19 cellular contexts compared by ENCODE assay signal in the genomic region with DNA sequence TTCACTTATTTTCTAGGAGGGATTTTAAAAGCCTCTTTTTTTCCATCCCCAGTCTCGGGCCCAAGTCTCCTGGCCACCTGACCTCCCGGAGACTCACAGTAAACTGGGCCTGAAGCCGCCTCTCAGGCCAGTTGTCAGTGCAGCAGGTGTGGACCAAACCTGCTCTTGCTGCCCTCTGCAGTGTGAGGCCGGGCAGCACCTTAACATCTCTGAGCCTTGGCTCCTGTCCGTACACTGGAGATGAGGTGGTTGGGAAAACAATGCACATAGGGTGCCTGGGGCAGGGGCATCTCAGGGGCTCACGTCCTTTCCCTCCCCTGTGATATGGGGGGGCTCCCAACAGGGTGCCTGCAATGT. TPM values are rescaled to one million over a fixed set of nuclear protein-coding genes. Genes with fewer than 3 reads are reported as not detected.
A peak's percentile ranks its signal among the peaks of the same experiment; 100 is the strongest.
DNase-seq lines count a peak whose midpoint lies in the region; ATAC-seq, FAIRE-seq and TF ChIP-seq lines count a peak whose summit lies in the region.
"Had no signal": no experiment of that assay in that cellular context is flagged by ENCODE, and none has a peak within 500 bp of the region (broad histone marks: within the 10 kb centered on the region; RNA-seq: fewer than 3 reads in every experiment).

No MANE protein-coding gene starts in this region.

- H3K27me3 ChIP-seq in HepG2 (ENCODE audit: control insufficient read depth in 1 of 2, insufficient read depth in 2 of 2, low read length in 2 of 2) (peaks cover 10 to 70% of the 10 kb centered on the region in 2 experiments; a peak in 4 of 5 replicates), right lobe of liver (no peaks in the 10 kb centered on the region), H1 (replicated peaks in 1 of 4; ENCODE audit: control insufficient read depth in 3 of 4, extremely low read depth in 1 of 4, insufficient read depth in 3 of 4, low read length in 3 of 4) (no peaks in the 10 kb centered on the region), tibial nerve (no peaks in the 10 kb centered on the region)
- H3K27me3 ChIP-seq: BE2C had no signal

- H4K20me1 ChIP-seq in HepG2 (ENCODE audit: insufficient read depth, low read length) (no peaks in the 10 kb centered on the region), H1 (replicated peaks in 1 of 2; ENCODE audit: control insufficient read depth in 1 of 2, insufficient read depth in 2 of 2, low read length in 2 of 2) (peaks cover 2 to 33% of the 10 kb centered on the region in 2 experiments)

- H2BK5ac ChIP-seq in H1 (ENCODE audit: low read depth, low read length), result 0 out of 2 replicates have a peak overlapping the region, but pooled peaks have one; percentile 30

- no peak overlapping the region for H2BK120ac ChIP-seq in H1 (replicated peaks; ENCODE audit: low read depth, low read length)

- no peaks in the 10 kb centered on the region for H3K23me2 ChIP-seq in H1 (ENCODE audit: low read depth, low read length)

- BruUV-seq in HepG2 (replicated peaks; lab: Mats Ljungman, UMichigan), result no TSS peak

- H3K14ac ChIP-seq in H1 (ENCODE audit: insufficient read length), result no peak overlapping the region

- H2AFZ ChIP-seq in HepG2 (ENCODE audit: low read length) (no peak overlapping the region), H1 (ENCODE audit: low read length) (no peak overlapping the region)

- H3K23ac ChIP-seq in H1 (ENCODE audit: insufficient read length), result no peak overlapping the region

- H2BK12ac ChIP-seq in H1 (ENCODE audit: low read depth, low read length), result no peak overlapping the region

- no peak overlapping the region; the same call in 1 of the 2 replicates for H3K18ac ChIP-seq in H1 (ENCODE audit: extremely low read depth, low read length)

- H3K79me2 ChIP-seq in HepG2 (ENCODE audit: insufficient read depth, low read length) (no peaks in the 10 kb centered on the region), H1 (ENCODE audit: control insufficient read depth in 1 of 2, insufficient read depth in 2 of 2, low read length in 2 of 2) (peaks cover 0 to 14% of the 10 kb centered on the region in 2 experiments; a peak in 1 of 4 replicates)

- H2BK20ac ChIP-seq in H1 (ENCODE audit: low read length), result no peak overlapping the region

- H3K4ac ChIP-seq in H1 (replicated peaks; ENCODE audit: insufficient read length, low read depth, low read length), result no peak overlapping the region

- POLR2A ChIA-PET in HepG2 (lab: Yijun Ruan, JAX), result no interaction called here
- POLR2A ChIA-PET in H1 (lab: Charles Lee; ENCODE audit: partially characterized antibody), result interaction anchor here (0.6 to 1.7 kb wide), 4 partner anchors 9 to 39 kb away, joined by 3 to 5 read pairs (median 3); no protein-coding TSS in a partner anchor

- H3K9ac ChIP-seq in HepG2 (ENCODE audit: insufficient read depth, low read depth, low read length) (no peak overlapping the region), H1 (replicated peaks in 1 of 4; ENCODE audit: extremely low read depth in 1 of 4, low read depth in 3 of 4, low read length in 3 of 4) (no peak overlapping the region)

- H3K9me3 ChIP-seq in HepG2 (ENCODE audit: low read length), result no peaks in the 10 kb centered on the region
- H3K9me3 ChIP-seq in right lobe of liver, result no peaks in the 10 kb centered on the region
- peaks cover 0 to 2% of the 10 kb centered on the region in 2 experiments; a peak in 1 of 4 replicates for H3K9me3 ChIP-seq in H1 (ENCODE audit: insufficient read depth in 2 of 2, low read depth in 1 of 2, low read length in 1 of 2)
- no peaks in the 10 kb centered on the region for H3K9me3 ChIP-seq in tibial nerve
- H3K9me3 ChIP-seq: BE2C had no signal

- no peak for FAIRE-seq in HepG2 (lab: Jason Lieb, UNC)
- no peak for FAIRE-seq in H1 (lab: Jason Lieb, UNC)
- FAIRE-seq: A204.1, G401.6, GM12892, HTR-8/SVneo, K562 had no signal

- TF ChIP-seq CTCF in HepG2 (CRISPR knock-in tag; IDR thresholded peaks at IDR 0.05) (no peak), right lobe of liver (IDR thresholded peaks at IDR 0.05) (no peak), H1 (IDR thresholded peaks at IDR 0.05; ENCODE audit: control extremely low read depth in 1 of 3, insufficient read depth in 1 of 3, low read depth in 1 of 3, low read length in 3 of 3) (peak in 2 of 3 experiments; percentile 9 to 13; a peak in 2 of 4 replicates), tibial nerve (IDR thresholded peaks at IDR 0.05) (no peak)

- no peak overlapping the region for H2AK5ac ChIP-seq in H1 (ENCODE audit: low read depth, low read length)

- DNase-seq in HepG2 (ENCODE audit: low spot score) (no peak), right lobe of liver (no peak), NCI-H2196 treated with DMSO at 0.1 percent for 48 hours (lab: John Stamatoyannopoulos, UW; ENCODE audit: unreplicated experiment) (peak; percentile 38), H1 (ENCODE audit: low read depth in 1 of 2, low spot score in 2 of 2) (no peak), NK-92 (lab: John Stamatoyannopoulos, UW; ENCODE audit: unreplicated experiment) (no peak), DMS114 treated with DMSO at 0.1 percent for 48 hours (lab: John Stamatoyannopoulos, UW; ENCODE audit: unreplicated experiment) (no peak), tibial nerve (ENCODE audit: low spot score in 2 of 2) (no peak), AG08396 (ENCODE audit: low spot score) (no peak)
- DNase-seq: BE2C; CD8-positive, alpha-beta T cell; COR-L47; DMS79; Karpas-422 had no signal

- 4% methylated on average over 5 of the region's 6 CpGs for WGBS in HepG2 (ENCODE audit: low lambda C conversion rate)
- WGBS in right lobe of liver (ENCODE audit: insufficient coverage, low coverage, low lambda C conversion rate, missing lambda C conversion rate), result 62% methylated on average over 4 of the region's 6 CpGs
- WGBS in H1 (ENCODE audit: extremely low coverage in 1 of 2, insufficient coverage in 1 of 2, insufficient read length in 1 of 2, insufficient replicate concordance in 2 of 2, low coverage in 1 of 2, low lambda C conversion rate in 2 of 2, missing lambda C conversion rate in 1 of 2), 2 experiments, result 75% methylated on average over 6 of the region's 6 CpGs; no CpG with 5 or more reads in 1 of the 2 experiments
- WGBS in tibial nerve, 2 donors, result 83 to 93% methylated on average over 5 to 6 of the region's 6 CpGs

- TF ChIP-seq POLR2A in HepG2 (IDR thresholded peaks at IDR 0.05; ENCODE audit: insufficient read depth in 1 of 2, low read depth in 2 of 2, low read length in 2 of 2), result no peak
- TF ChIP-seq POLR2A in right lobe of liver (IDR thresholded peaks at IDR 0.05), result no peak
- TF ChIP-seq POLR2A in H1 (IDR thresholded peaks at IDR 0.05; ENCODE audit: control extremely low read depth in 1 of 2, low read depth in 2 of 2, low read length in 2 of 2), result 0 out of 3 replicates have a peak, but pooled peaks of 1 of the 2 experiments have one; percentile 35
- no peak for TF ChIP-seq POLR2A in tibial nerve (IDR thresholded peaks at IDR 0.05)

- no peak overlapping the region for H4K8ac ChIP-seq in H1 (ENCODE audit: extremely low read depth, insufficient read depth, low read length)

- H2BK15ac ChIP-seq in H1 (ENCODE audit: low read length), result no peak overlapping the region

- TF ChIP-seq EP300 in HepG2 (IDR thresholded peaks at IDR 0.05; ENCODE audit: low read depth in 2 of 2, low read length in 2 of 2) (no peak), HepG2 (CRISPR knock-in tag; IDR thresholded peaks at IDR 0.05; ENCODE audit: borderline replicate concordance) (no peak), H1 (IDR thresholded peaks at IDR 0.05; ENCODE audit: borderline replicate concordance in 1 of 2, low read depth in 2 of 2, low read length in 2 of 2) (no peak), tibial nerve (IDR thresholded peaks at IDR 0.05) (no peak)

- H3K27ac ChIP-seq in HepG2 (ENCODE audit: extremely low read length, insufficient read depth, low read length) (no peak overlapping the region), right lobe of liver (no peak overlapping the region), H1 (ENCODE audit: low read depth, low read length) (peak overlapping the region; percentile 35; the same call in 1 of the 2 replicates), tibial nerve (no peak overlapping the region)
- H3K27ac ChIP-seq: C4-2B had no signal

- H3K36me3 ChIP-seq in HepG2 (replicated peaks in 1 of 2; ENCODE audit: control insufficient read depth in 1 of 2, insufficient read depth in 2 of 2, low read length in 2 of 2), result no peaks in the 10 kb centered on the region
- H3K36me3 ChIP-seq in right lobe of liver, result no peaks in the 10 kb centered on the region
- H3K36me3 ChIP-seq in H1 (ENCODE audit: control insufficient read depth in 2 of 4, insufficient read depth in 4 of 4, low read length in 3 of 4), result peaks cover 0 to 21% (median 5%) of the 10 kb centered on the region in 4 experiments; a peak in 6 of 8 replicates
- H3K36me3 ChIP-seq in tibial nerve, result no peaks in the 10 kb centered on the region
- H3K36me3 ChIP-seq: BE2C had no signal

- CTCF ChIA-PET in HepG2 (lab: Yijun Ruan, JAX; ENCODE audit: low intra/inter-chr PET ratio, low total read pairs) (no interaction called here), H1 (lab: Charles Lee; ENCODE audit: partially characterized antibody) (interaction anchor here (1.1 kb wide), 1 partner anchor 8 kb away, joined by 3 read pairs; no protein-coding TSS in a partner anchor)

- H3K56ac ChIP-seq in H1 (replicated peaks; ENCODE audit: insufficient read length, low read depth, low read length), result no peak overlapping the region

- H3K4me3 ChIP-seq in HepG2 (replicated peaks in 1 of 3; ENCODE audit: insufficient read depth in 1 of 3, low read depth in 2 of 3, low read length in 3 of 3) (no peak overlapping the region), right lobe of liver (no peak overlapping the region), H1 (ENCODE audit: extremely low read depth in 1 of 4, insufficient read depth in 2 of 4, low read depth in 3 of 4, low read length in 4 of 4) (no peak overlapping the region), tibial nerve (no peak overlapping the region)
- H3K4me3 ChIP-seq: K562 had no signal

- no peak for TF ChIP-seq RAD21 in HepG2 (CRISPR knock-in tag; IDR thresholded peaks at IDR 0.05)
- TF ChIP-seq RAD21 in H1 (IDR thresholded peaks at IDR 0.05 in 1 of 2, conservative IDR thresholded peaks at IDR 0.05 in 1 of 2; ENCODE audit: low read depth in 2 of 2, low read length in 2 of 2), result no peak; a peak in 1 of 4 replicates

- no peak overlapping the region for H4K91ac ChIP-seq in H1 (replicated peaks; ENCODE audit: insufficient read length, low read length)

- intact Hi-C loops in HepG2 (cut with micrococcal nuclease; ENCODE audit: unreplicated experiment) (no loop called here), right lobe of liver (cut with DNase I) (no loop called here)

- no peak; the same call in 2 of the 3 replicates for ATAC-seq in HepG2
- ATAC-seq in right lobe of liver, result no peak
- ATAC-seq: CD8-positive, alpha-beta T cell; K562 had no signal

- H4K5ac ChIP-seq in H1 (ENCODE audit: insufficient read length, low read depth, low read length), result no peak overlapping the region

- H3K4me1 ChIP-seq in HepG2 (ENCODE audit: insufficient read depth, low read length), result no peaks in the 10 kb centered on the region
- H3K4me1 ChIP-seq in right lobe of liver, result no peaks in the 10 kb centered on the region
- peaks cover 0 to 30% (median 6%) of the 10 kb centered on the region in 4 experiments; a peak in 6 of 7 replicates for H3K4me1 ChIP-seq in H1 (replicated peaks in 1 of 4; ENCODE audit: control insufficient read depth in 3 of 4, insufficient read depth in 4 of 4, low read length in 3 of 4)
- H3K4me1 ChIP-seq in tibial nerve, result no peaks in the 10 kb centered on the region
- H3K4me1 ChIP-seq: BE2C had no signal

- no peak overlapping the region for H3K4me2 ChIP-seq in HepG2 (ENCODE audit: low read depth, low read length)
- H3K4me2 ChIP-seq in H1 (ENCODE audit: insufficient read depth in 1 of 2, low read depth in 2 of 2, low read length in 2 of 2), result no peak overlapping the region

- peaks cover 16% of the 10 kb centered on the region; the same call in 1 of the 2 replicates for H3K79me1 ChIP-seq in H1 (ENCODE audit: low read depth, low read length)

- in situ Hi-C loops in HepG2 (cut with HindIII; ENCODE audit: extremely low pct_ligation_motif_present, low pct_unique_long_range_greater_than_20kb), result no loop called here

RNA-seq across cellular contexts. Expression of gene PHF21B, which starts 45.1 kb away (rescaled TPM):
- total RNA-seq in HepG2 (2016; rRNA removed; fragmentation: Illumina TruSeq; extraction: Trizol) (not detected in 2 replicates), right lobe of liver (not detected), tibial nerve (1 to 10 TPM in 1 of 4 donors, under 1 TPM in 2, not detected in 1; 0.39 to 4.2 (median 0.90) TPM)
- not detected in 2 replicates for total RNA-seq in HepG2 (2016; cell fraction: cytosol; rRNA removed; fragmentation: Illumina TruSeq; extraction: Trizol; ENCODE audit: low read depth)
- total RNA-seq in HepG2 (2016; cell fraction: insoluble cytoplasmic fraction; rRNA removed; fragmentation: Illumina TruSeq; extraction: Trizol), result not detected in 2 replicates
- not detected in 2 replicates for total RNA-seq in HepG2 (2016; cell fraction: membrane; rRNA removed; fragmentation: Illumina TruSeq; extraction: Trizol)
- total RNA-seq in HepG2 (2016; cell fraction: nucleus; rRNA removed; fragmentation: Illumina TruSeq; extraction: Trizol), result not detected in 2 replicates
- polyA plus RNA-seq in HepG2 (2011; rRNA removed) (not detected in 2 replicates), H1 (2011; rRNA removed) (19.3 and 24.7 TPM in 2 replicates)
- polyA plus RNA-seq in HepG2 (2011; cell fraction: cytosol; rRNA removed), result not detected in 2 replicates
- not detected in 2 replicates for polyA plus RNA-seq in HepG2 (2011; cell fraction: nucleus; rRNA removed)
- not detected in 2 replicates for polyA plus RNA-seq in HepG2 (2012)
- polyA plus RNA-seq in HepG2 (2016; cell fraction: cytosol; fragmentation: Illumina TruSeq; extraction: Trizol; ENCODE audit: low read depth), result not detected in 2 replicates
- not detected in 2 replicates for polyA plus RNA-seq in HepG2 (2016; cell fraction: insoluble cytoplasmic fraction; fragmentation: Illumina TruSeq; extraction: Trizol; ENCODE audit: low read depth)
- not detected in 2 replicates for polyA plus RNA-seq in HepG2 (2016; cell fraction: membrane; fragmentation: Illumina TruSeq; extraction: Trizol; ENCODE audit: low read depth)
- polyA plus RNA-seq in HepG2 (2016; cell fraction: nucleus; fragmentation: Illumina TruSeq; extraction: Trizol; ENCODE audit: insufficient read depth, low read depth), result not detected in 2 replicates
- polyA minus RNA-seq in HepG2 (2011; rRNA and poly(A)+ RNA removed; ENCODE audit: low replicate concordance), result 0.05 TPM in 1 of 2 replicates, not detected in the other
- polyA minus RNA-seq in HepG2 (2011; cell fraction: cytosol; rRNA and poly(A)+ RNA removed), result not detected in 2 replicates
- not detected in 2 replicates for polyA minus RNA-seq in HepG2 (2011; cell fraction: nucleus; rRNA and poly(A)+ RNA removed)
- total RNA-seq in H1 (2021; fragmentation: NEBNext Ultra II Directional; extraction: Animal tissue kit (Norgen Biotek cat#: 25700)), result 57.2 and 68.1 TPM in 2 replicates
- 25.0 TPM for polyA plus RNA-seq in H1 (2011; cell fraction: cytosol; rRNA removed)
- polyA plus RNA-seq in H1 (2011; cell fraction: nucleus; rRNA removed), result 90.7 TPM
- 21.1 to 32.7 TPM (median 27.9 TPM) in 4 replicates for polyA plus RNA-seq in H1 (2012, experiment 1 of 2)
- 6.5 TPM for polyA plus RNA-seq in H1 (2012, experiment 2 of 2)
- polyA plus RNA-seq in H1 (2013, experiment 1 of 2), result 18.8 TPM
- 14.5 TPM for polyA plus RNA-seq in H1 (2013, experiment 2 of 2)
- 41.2 and 52.3 TPM in 2 replicates for polyA minus RNA-seq in H1 (2011; rRNA and poly(A)+ RNA removed)
- polyA minus RNA-seq in H1 (2011; cell fraction: cytosol; rRNA and poly(A)+ RNA removed), result 47.8 TPM
- polyA minus RNA-seq in H1 (2011; cell fraction: nucleus; rRNA and poly(A)+ RNA removed), result 135 TPM
- total RNA-seq: CD8-positive, alpha-beta T cell; K562 had no signal

Comparison
In these comparisons a context has a peak if more than half of its experiments do, and no peak if none do; other contexts are left out.
1. CTCF ChIP-seq: peak in H1 (2 of 3); none in HepG2 (single experiment), right lobe of liver (0 of 4) and tibial nerve (0 of 5).
2. RNA of gene PHF21B, which starts 45.1 kb away (total RNA-seq): 57.2 to 68.1 TPM in H1; 0.39 to 4.2 TPM in tibial nerve, not detected in HepG2 and not detected in right lobe of liver; every median in the first group is over 10 times any median in the second.
3. Of the 41 proteins assayed by ChIP-seq in both HepG2 and H1: peak only in HepG2: none; only in H1: CTCF; in both: none; in neither: 39; mixed calls (peak in some experiments, not most) for 1.